Comparison of ENCODE assay signal across 1 cellular context in genomic region chr6:56956481-56956880, GRCh38.
TF ChIP-seq lines count a peak whose summit lies in the region.

No MANE protein-coding gene starts in this region.

TF ChIP-seq in K562, 482 proteins besides CTCF, POLR2A, EP300 and RAD21 (continued from another document):
- TF ChIP-seq ELK1 (CRISPR knock-in tag; IDR thresholded peaks at IDR 0.05) (no peak), CHD7 (IDR thresholded peaks at IDR 0.05; ENCODE audit: low read depth, low read length) (no peak), TAF1 (IDR thresholded peaks at IDR 0.05; ENCODE audit: control insufficient read depth, extremely low read depth, insufficient read depth, low read length, severe bottlenecking) (no peak), ZKSCAN1 (IDR thresholded peaks at IDR 0.05; ENCODE audit: low read depth, low read length) (no peak), ZNF77 (CRISPR knock-in tag; IDR thresholded peaks at IDR 0.05) (no peak), ZC3H8 (IDR thresholded peaks at IDR 0.05) (no peak), SLC30A9 (CRISPR knock-in tag; IDR thresholded peaks at IDR 0.05) (no peak)
